ENCODE assay signal across 8 cellular contexts in genomic region chr11:117221775-117222517, GRCh38. TPM values are rescaled to one million over a fixed set of nuclear protein-coding genes. Genes with fewer than 3 reads are reported as not detected.
A peak's percentile ranks its signal among the peaks of the same experiment; 100 is the strongest.
DNase-seq lines count a peak whose midpoint lies in the region; ATAC-seq, FAIRE-seq and TF ChIP-seq lines count a peak whose summit lies in the region.

No MANE protein-coding gene starts in this region.

- peaks cover 72% of the 10 kb centered on the region for H3K36me3 Mint-ChIP-seq in T-helper 2 cell treated with Interferon-gamma antibody and Interleukin-4, amounts not matched to agents 5 μg/mL and 100 μg/mL, for 36 hours (ENCODE audit: low read depth)

- H3K4me1 ChIP-seq in small intestine (ENCODE audit: control insufficient read depth in 2 of 2, insufficient read depth in 1 of 2, low read depth in 1 of 2, low read length in 1 of 2), result peaks cover 7 to 23% of the 10 kb centered on the region in 2 donors

- H3K9me3 ChIP-seq in small intestine (ENCODE audit: control insufficient read depth, low read depth), result no peaks in the 10 kb centered on the region

- H3K4me3 ChIP-seq in fibroblast of villous mesenchyme (ENCODE audit: low read depth, low read length), result no peak overlapping the region
- H3K4me3 ChIP-seq in small intestine (ENCODE audit: low read depth in 1 of 2, low read length in 2 of 2), result no peak overlapping the region

- peaks cover 7% of the 10 kb centered on the region for H3K4me1 Mint-ChIP-seq in T-helper 2 cell treated with Interferon-gamma antibody and Interleukin-4, amounts not matched to agents 5 μg/mL and 100 μg/mL, for 36 hours (ENCODE audit: low read depth)

- CTCF ChIA-PET in RWPE1 (lab: Yijun Ruan, JAX), result no interaction called here

- no peak overlapping the region for H3K4me3 Mint-ChIP-seq in T-helper 2 cell treated with Interferon-gamma antibody and Interleukin-4, amounts not matched to agents 5 μg/mL and 100 μg/mL, for 36 hours

- ATAC-seq in GM18873 (IDR thresholded peaks at IDR 0.05; ENCODE audit: low FRiP score, unreplicated experiment), result no peak
- no peak for ATAC-seq in HG03571 (IDR thresholded peaks at IDR 0.05; ENCODE audit: unreplicated experiment)
- no peak for ATAC-seq in GM21619 (IDR thresholded peaks at IDR 0.05; ENCODE audit: unreplicated experiment)

- H3K9me3 Mint-ChIP-seq in T-helper 2 cell treated with Interferon-gamma antibody and Interleukin-4, amounts not matched to agents 5 μg/mL and 100 μg/mL, for 36 hours, result no peaks in the 10 kb centered on the region

- no peak overlapping the region for H3K27ac Mint-ChIP-seq in T-helper 2 cell treated with Interferon-gamma antibody and Interleukin-4, amounts not matched to agents 5 μg/mL and 100 μg/mL, for 36 hours

- DNase-seq in H4 (ENCODE audit: low spot score), result peak; percentile 38
- DNase-seq in RWPE1 (ENCODE audit: low spot score), result no peak
- DNase-seq in fibroblast of villous mesenchyme (ENCODE audit: low read depth), result peak; percentile 89
- peak; percentile 71 for DNase-seq in small intestine
- DNase-seq in T-helper 2 cell treated with Interferon-gamma antibody and Interleukin-4, amounts not matched to agents 5 μg/mL and 100 μg/mL, for 36 hours (ENCODE audit: low spot score), result no peak

- 71 to 85% (median 84%) methylated on average over 7 of the region's 7 CpGs for WGBS in small intestine, 3 donors

- POLR2A ChIA-PET in RWPE1 (lab: Yijun Ruan, JAX; ENCODE audit: low non-redundant PET), result no interaction called here

- no peaks in the 10 kb centered on the region for H3K27me3 Mint-ChIP-seq in T-helper 2 cell treated with Interferon-gamma antibody and Interleukin-4, amounts not matched to agents 5 μg/mL and 100 μg/mL, for 36 hours (ENCODE audit: low read depth)

- peak overlapping the region; percentile 47 for H3K27ac ChIP-seq in RWPE1
- peak overlapping the region; percentile 16 to 78 for H3K27ac ChIP-seq in small intestine (ENCODE audit: low read depth in 1 of 2, low read length in 1 of 2)

- TF ChIP-seq CTCF in RWPE1 (conservative IDR thresholded peaks at IDR 0.05; ENCODE audit: low read depth), result no peak
- TF ChIP-seq CTCF in fibroblast of villous mesenchyme (IDR thresholded peaks at IDR 0.05; ENCODE audit: insufficient read depth, low read depth, low read length), result no peak

- no peaks in the 10 kb centered on the region for H3K27me3 ChIP-seq in small intestine (ENCODE audit: control insufficient read depth in 2 of 2, insufficient read depth in 2 of 2, low read length in 2 of 2)

- peaks cover 15 to 35% of the 10 kb centered on the region in 2 donors for H3K36me3 ChIP-seq in small intestine (ENCODE audit: control insufficient read depth in 2 of 2, insufficient read depth in 2 of 2, low read length in 2 of 2)

- no peak for FAIRE-seq in small intestine (lab: Jason Lieb, UNC)

RNA-seq across cellular contexts. Expression of gene PCSK7, which starts 9.9 kb away (rescaled TPM):
- total RNA-seq in H4 (2014; rRNA removed; shearing (Covaris generic)), result 14.1 and 18.1 TPM in 2 replicates
- total RNA-seq in fibroblast of villous mesenchyme, result 44.5 and 60.0 TPM in 2 replicates
- 10 to 100 TPM; 42.0 to 60.8 (median 42.7) TPM for polyA plus RNA-seq in small intestine

RNA-seq across cellular contexts. Expression of gene RNF214, which starts 10.5 kb away (rescaled TPM):
- total RNA-seq in H4 (2014; rRNA removed; shearing (Covaris generic)), result 5.3 and 6.7 TPM in 2 replicates
- 11.6 and 14.2 TPM in 2 replicates for total RNA-seq in fibroblast of villous mesenchyme
- 10 to 100 TPM in 1 of 3 donors, 1 to 10 TPM in 2; 6.9 to 10.8 (median 7.0) TPM for polyA plus RNA-seq in small intestine

RNA-seq across cellular contexts. Expression of gene TAGLN, which starts 22.8 kb away (rescaled TPM):
- total RNA-seq in H4 (2014; rRNA removed; shearing (Covaris generic)), result 20.8 and 36.0 TPM in 2 replicates
- total RNA-seq in fibroblast of villous mesenchyme, result 4,185 and 5,577 TPM in 2 replicates
- 100 to 1,000 TPM in 2 of 3 donors, 10 to 100 TPM in 1; 57.9 to 611 (median 173) TPM for polyA plus RNA-seq in small intestine

RNA-seq across cellular contexts. Expression of gene SIDT2, which starts 43.4 kb away (rescaled TPM):
- 10.8 and 13.5 TPM in 2 replicates for total RNA-seq in H4 (2014; rRNA removed; shearing (Covaris generic))
- total RNA-seq in fibroblast of villous mesenchyme, result 23.5 and 24.2 TPM in 2 replicates
- 10 to 100 TPM; 27.6 to 62.6 (median 48.9) TPM for polyA plus RNA-seq in small intestine

Comparison
In these comparisons a context has a peak if more than half of its experiments do, and no peak if none do; other contexts are left out.
1. DNase-seq: peak in H4 (single experiment), fibroblast of villous mesenchyme (single experiment) and small intestine (single experiment); none in RWPE1 (single experiment) and T-helper 2 cell treated with Interferon-gamma antibody and Interleukin-4, amounts not matched to agents 5 μg/mL and 100 μg/mL, for 36 hours (single experiment).
2. RNA of gene TAGLN, which starts 22.8 kb away (total RNA-seq): 4,185 to 5,577 TPM in fibroblast of villous mesenchyme; 20.8 to 36.0 TPM in H4; every median in the first group is over 100 times any median in the second.